ENCODE assay signal across 1 cellular context in genomic region chr19:21197589-21198295, GRCh38.
TF ChIP-seq lines count a peak whose summit lies in the region.

No MANE protein-coding gene starts in this region.

TF ChIP-seq in IMR-90, 13 proteins besides CTCF, POLR2A, EP300 and RAD21:
- TF ChIP-seq MAZ (IDR thresholded peaks at IDR 0.05; ENCODE audit: borderline replicate concordance, low read depth, low read length) (no peak), CEBPB (IDR thresholded peaks at IDR 0.05; ENCODE audit: low read depth, low read length) (no peak), MAFK (IDR thresholded peaks at IDR 0.05; ENCODE audit: low read depth, low read length) (no peak), MXI1 (IDR thresholded peaks at IDR 0.05; ENCODE audit: borderline replicate concordance, low read depth, low read length) (no peak), USF2 (IDR thresholded peaks at IDR 0.05; ENCODE audit: low read depth, low read length) (no peak), BHLHE40 (IDR thresholded peaks at IDR 0.05; ENCODE audit: low read depth, low read length) (no peak), ELK1 (IDR thresholded peaks at IDR 0.05; ENCODE audit: borderline replicate concordance, low read depth, low read length) (no peak), RCOR1 (IDR thresholded peaks at IDR 0.05; ENCODE audit: insufficient replicate concordance, low read length) (no peak), CHD1 (IDR thresholded peaks at IDR 0.05; ENCODE audit: low read depth, low read length) (no peak), RFX5 (IDR thresholded peaks at IDR 0.05; ENCODE audit: low read depth, low read length) (no peak), FOS (IDR thresholded peaks at IDR 0.05; ENCODE audit: low read depth, low read length) (no peak), NFE2L2 (IDR thresholded peaks at IDR 0.05; ENCODE audit: low read depth, low read length) (no peak), SMC3 (IDR thresholded peaks at IDR 0.05; ENCODE audit: low read depth, low read length) (no peak)
TF ChIP-seq in IMR-90: peak in this region for 0.
